Comparison of ENCODE assay signal across 1 cellular context in the genomic region with DNA sequence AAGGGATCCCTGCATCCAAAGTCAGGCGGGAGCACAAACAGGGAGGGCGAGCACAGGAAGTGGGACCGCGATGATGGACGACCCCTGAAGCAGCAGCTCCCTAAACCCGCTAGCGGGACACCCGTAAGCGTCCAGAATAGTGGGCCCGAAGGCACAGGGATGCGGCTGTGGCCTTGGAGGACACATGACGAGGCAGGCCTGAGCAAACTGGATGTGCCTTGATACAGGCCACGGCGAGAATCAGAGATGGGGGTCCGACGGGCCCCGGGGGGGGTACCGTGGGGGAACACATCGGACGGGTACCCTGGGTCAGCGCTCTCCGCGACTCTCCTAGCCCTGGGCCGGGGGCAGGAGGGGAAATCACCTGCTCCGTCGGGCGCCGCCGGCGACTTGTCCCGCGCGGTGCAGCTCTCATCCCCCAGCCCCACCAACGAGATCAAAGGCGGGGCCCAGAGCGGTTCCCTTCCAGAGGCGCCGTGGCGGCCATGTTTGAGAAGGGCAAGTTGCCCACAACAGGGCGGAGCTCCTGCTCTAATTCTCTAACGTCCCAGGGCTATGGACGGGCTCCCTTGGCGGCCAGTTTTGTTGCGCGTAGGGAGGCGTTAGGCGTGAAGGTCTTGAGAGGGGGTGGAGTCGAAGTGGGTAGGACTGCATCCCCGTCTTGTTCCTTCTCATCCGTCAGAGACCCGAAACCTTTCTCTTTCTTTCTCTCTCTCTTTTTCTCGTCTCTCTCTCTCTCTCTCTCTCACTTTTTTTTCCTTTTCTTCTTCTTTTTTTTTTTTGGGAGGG.
A peak's percentile ranks its signal among the peaks of the same experiment; 100 is the strongest.
TF ChIP-seq lines count a peak whose summit lies in the region.

A gene with protein sequence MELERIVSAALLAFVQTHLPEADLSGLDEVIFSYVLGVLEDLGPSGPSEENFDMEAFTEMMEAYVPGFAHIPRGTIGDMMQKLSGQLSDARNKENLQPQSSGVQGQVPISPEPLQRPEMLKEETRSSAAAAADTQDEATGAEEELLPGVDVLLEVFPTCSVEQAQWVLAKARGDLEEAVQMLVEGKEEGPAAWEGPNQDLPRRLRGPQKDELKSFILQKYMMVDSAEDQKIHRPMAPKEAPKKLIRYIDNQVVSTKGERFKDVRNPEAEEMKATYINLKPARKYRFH (minus strand): TSS at position 413 of the 789 bp plus-strand sequence. CDS start 7,386 bp downstream, outside the sequence.

TF ChIP-seq in HCT116, 20 proteins besides CTCF, POLR2A, EP300 and RAD21 (continued from another document):
- no peak for TF ChIP-seq EZH2phosphoT487 (IDR thresholded peaks at IDR 0.05; ENCODE audit: borderline replicate concordance)
- TF ChIP-seq, protein P1, sequence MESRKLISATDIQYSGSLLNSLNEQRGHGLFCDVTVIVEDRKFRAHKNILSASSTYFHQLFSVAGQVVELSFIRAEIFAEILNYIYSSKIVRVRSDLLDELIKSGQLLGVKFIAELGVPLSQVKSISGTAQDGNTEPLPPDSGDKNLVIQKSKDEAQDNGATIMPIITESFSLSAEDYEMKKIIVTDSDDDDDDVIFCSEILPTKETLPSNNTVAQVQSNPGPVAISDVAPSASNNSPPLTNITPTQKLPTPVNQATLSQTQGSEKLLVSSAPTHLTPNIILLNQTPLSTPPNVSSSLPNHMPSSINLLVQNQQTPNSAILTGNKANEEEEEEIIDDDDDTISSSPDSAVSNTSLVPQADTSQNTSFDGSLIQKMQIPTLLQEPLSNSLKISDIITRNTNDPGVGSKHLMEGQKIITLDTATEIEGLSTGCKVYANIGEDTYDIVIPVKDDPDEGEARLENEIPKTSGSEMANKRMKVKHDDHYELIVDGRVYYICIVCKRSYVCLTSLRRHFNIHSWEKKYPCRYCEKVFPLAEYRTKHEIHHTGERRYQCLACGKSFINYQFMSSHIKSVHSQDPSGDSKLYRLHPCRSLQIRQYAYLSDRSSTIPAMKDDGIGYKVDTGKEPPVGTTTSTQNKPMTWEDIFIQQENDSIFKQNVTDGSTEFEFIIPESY (IDR thresholded peaks at IDR 0.05; ENCODE audit: extremely low read depth, insufficient replicate concordance, low read length) = peak; percentile 91
TF ChIP-seq in HCT116: peak in this region for 5.
